11 cellular contexts compared by ENCODE assay signal in the genomic region with DNA sequence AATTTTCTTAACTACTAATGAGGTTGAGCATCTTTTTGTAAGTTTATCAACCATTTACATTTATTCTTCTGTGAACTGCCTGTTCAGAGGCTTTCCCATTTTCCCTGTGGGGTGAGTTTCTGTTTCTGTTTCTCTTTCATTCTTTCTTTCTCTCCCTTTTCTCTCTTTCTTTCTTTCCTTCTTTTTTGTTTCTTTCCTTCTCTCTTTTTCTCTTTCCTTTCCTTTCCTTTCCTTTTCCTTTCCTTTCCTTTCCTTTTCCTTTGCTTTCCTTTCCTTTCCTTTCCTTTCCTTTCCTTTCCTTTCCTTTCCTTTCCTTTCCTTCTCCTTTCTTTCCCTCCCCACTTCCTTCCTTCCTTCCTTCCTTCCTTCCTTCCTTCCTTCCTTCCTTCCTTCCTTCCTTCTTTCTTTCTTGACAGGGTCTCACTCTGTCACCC.
"Had no signal": no experiment of that assay in that cellular context is flagged by ENCODE, and none has a peak within 500 bp of the region (broad histone marks: within the 10 kb centered on the region; RNA-seq: fewer than 3 reads in every experiment).

No MANE protein-coding gene starts in this region.

- H3K27me3 ChIP-seq: dorsolateral prefrontal cortex, upper lobe of right lung had no signal

- DNase-seq: activated CD4-positive, CD25-positive, alpha-beta regulatory T cell treated with anti-CD3 and anti-CD28 coated beads, Interleukin-2, amount 50 U/mL, for 72 hours; activated effector memory CD4-positive, alpha-beta T cell treated with anti-CD3 and anti-CD28 coated beads, Interleukin-2, amount 50 U/mL, for 16 hours; dorsolateral prefrontal cortex; hypothalamus; left ventricle myocardium superior; mesenchymal stem cell; stimulated activated naive CD4-positive, alpha-beta T cell; T-cell; T1000; upper lobe of right lung had no signal

- H3K36me3 Mint-ChIP-seq: natural killer cell treated with Interleukin-12 subunit alpha and Interleukin-12 subunit beta and Interleukin-15 and Interleukin-18, amount 100 ng/mL, for 72 hours had no signal

- ATAC-seq: left ventricle myocardium superior; natural killer cell treated with Interleukin-12 subunit alpha and Interleukin-12 subunit beta and Interleukin-15 and Interleukin-18, amount 100 ng/mL, for 72 hours; T-cell; upper lobe of right lung had no signal

- H3K9me3 Mint-ChIP-seq: natural killer cell treated with Interleukin-12 subunit alpha and Interleukin-12 subunit beta and Interleukin-15 and Interleukin-18, amount 100 ng/mL, for 72 hours; T-cell had no signal

- H3K36me3 ChIP-seq: upper lobe of right lung had no signal

- H3K27ac ChIP-seq: dorsolateral prefrontal cortex, upper lobe of right lung had no signal

- H3K4me3 Mint-ChIP-seq: natural killer cell treated with Interleukin-12 subunit alpha and Interleukin-12 subunit beta and Interleukin-15 and Interleukin-18, amount 100 ng/mL, for 72 hours; T-cell had no signal

- H3K9me3 ChIP-seq: upper lobe of right lung had no signal

- H3K4me3 ChIP-seq: dorsolateral prefrontal cortex, upper lobe of right lung had no signal

- H3K27me3 Mint-ChIP-seq: natural killer cell treated with Interleukin-12 subunit alpha and Interleukin-12 subunit beta and Interleukin-15 and Interleukin-18, amount 100 ng/mL, for 72 hours; T-cell had no signal
